In the genomic region with DNA sequence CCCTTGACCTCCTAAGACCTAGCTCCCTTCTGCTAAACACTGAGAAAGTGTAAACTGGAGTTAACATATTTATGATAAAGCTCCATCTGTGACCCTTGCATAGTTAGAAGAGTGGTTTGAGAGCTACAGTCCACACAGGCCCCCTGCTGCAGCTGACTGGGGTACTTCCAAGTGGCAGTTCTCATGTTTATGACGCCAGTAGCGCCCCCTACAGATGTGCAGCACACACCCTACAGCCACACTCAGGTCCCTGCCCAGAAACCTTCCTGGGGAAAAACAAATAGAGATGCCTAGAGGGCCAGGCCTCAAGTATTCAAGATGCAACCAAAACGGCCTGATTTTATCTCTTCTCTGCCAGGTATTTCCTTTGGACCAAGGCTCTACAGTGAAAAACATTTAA, we compare ENCODE assay signal across 1 cellular context.
TF ChIP-seq lines count a peak whose summit lies in the region.

No MANE protein-coding gene starts in this region.

TF ChIP-seq in WTC11, 78 proteins besides CTCF, POLR2A, EP300 and RAD21 (continued from another document):
- TF ChIP-seq, protein P1, sequence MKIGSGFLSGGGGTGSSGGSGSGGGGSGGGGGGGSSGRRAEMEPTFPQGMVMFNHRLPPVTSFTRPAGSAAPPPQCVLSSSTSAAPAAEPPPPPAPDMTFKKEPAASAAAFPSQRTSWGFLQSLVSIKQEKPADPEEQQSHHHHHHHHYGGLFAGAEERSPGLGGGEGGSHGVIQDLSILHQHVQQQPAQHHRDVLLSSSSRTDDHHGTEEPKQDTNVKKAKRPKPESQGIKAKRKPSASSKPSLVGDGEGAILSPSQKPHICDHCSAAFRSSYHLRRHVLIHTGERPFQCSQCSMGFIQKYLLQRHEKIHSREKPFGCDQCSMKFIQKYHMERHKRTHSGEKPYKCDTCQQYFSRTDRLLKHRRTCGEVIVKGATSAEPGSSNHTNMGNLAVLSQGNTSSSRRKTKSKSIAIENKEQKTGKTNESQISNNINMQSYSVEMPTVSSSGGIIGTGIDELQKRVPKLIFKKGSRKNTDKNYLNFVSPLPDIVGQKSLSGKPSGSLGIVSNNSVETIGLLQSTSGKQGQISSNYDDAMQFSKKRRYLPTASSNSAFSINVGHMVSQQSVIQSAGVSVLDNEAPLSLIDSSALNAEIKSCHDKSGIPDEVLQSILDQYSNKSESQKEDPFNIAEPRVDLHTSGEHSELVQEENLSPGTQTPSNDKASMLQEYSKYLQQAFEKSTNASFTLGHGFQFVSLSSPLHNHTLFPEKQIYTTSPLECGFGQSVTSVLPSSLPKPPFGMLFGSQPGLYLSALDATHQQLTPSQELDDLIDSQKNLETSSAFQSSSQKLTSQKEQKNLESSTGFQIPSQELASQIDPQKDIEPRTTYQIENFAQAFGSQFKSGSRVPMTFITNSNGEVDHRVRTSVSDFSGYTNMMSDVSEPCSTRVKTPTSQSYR (CRISPR knock-in tag; IDR thresholded peaks at IDR 0.05), result no peak
- TF ChIP-seq, protein P2, sequence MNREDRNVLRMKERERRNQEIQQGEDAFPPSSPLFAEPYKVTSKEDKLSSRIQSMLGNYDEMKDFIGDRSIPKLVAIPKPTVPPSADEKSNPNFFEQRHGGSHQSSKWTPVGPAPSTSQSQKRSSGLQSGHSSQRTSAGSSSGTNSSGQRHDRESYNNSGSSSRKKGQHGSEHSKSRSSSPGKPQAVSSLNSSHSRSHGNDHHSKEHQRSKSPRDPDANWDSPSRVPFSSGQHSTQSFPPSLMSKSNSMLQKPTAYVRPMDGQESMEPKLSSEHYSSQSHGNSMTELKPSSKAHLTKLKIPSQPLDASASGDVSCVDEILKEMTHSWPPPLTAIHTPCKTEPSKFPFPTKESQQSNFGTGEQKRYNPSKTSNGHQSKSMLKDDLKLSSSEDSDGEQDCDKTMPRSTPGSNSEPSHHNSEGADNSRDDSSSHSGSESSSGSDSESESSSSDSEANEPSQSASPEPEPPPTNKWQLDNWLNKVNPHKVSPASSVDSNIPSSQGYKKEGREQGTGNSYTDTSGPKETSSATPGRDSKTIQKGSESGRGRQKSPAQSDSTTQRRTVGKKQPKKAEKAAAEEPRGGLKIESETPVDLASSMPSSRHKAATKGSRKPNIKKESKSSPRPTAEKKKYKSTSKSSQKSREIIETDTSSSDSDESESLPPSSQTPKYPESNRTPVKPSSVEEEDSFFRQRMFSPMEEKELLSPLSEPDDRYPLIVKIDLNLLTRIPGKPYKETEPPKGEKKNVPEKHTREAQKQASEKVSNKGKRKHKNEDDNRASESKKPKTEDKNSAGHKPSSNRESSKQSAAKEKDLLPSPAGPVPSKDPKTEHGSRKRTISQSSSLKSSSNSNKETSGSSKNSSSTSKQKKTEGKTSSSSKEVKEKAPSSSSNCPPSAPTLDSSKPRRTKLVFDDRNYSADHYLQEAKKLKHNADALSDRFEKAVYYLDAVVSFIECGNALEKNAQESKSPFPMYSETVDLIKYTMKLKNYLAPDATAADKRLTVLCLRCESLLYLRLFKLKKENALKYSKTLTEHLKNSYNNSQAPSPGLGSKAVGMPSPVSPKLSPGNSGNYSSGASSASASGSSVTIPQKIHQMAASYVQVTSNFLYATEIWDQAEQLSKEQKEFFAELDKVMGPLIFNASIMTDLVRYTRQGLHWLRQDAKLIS (CRISPR knock-in tag; IDR thresholded peaks at IDR 0.05; ENCODE audit: borderline replicate concordance), result no peak
- no peak for TF ChIP-seq ZNF138 (CRISPR knock-in tag; conservative IDR thresholded peaks at IDR 0.05)
- no peak for TF ChIP-seq ZNF512 (CRISPR knock-in tag; IDR thresholded peaks at IDR 0.05; ENCODE audit: borderline replicate concordance)
